Comparison of ENCODE assay signal across 8 cellular contexts in genomic region chr2:61905372-61906186, GRCh38.
A peak's percentile ranks its signal among the peaks of the same experiment; 100 is the strongest.
DNase-seq lines count a peak whose midpoint lies in the region; ATAC-seq lines count a peak whose summit lies in the region.

COMMD1 (plus strand) TSS chr2:61905674; CDS start chr2:61905679, 5 bp downstream.

- DNase-seq in ACHN (peak; percentile 81), NCI-H226 (peak; percentile 75), cerebellar nuclear complex (lab: John Stamatoyannopoulos, UW) (peak; percentile 14 to 42), kidney glomerular epithelial cell (lab: John Stamatoyannopoulos, UW) (peak; percentile 58)
- DNase-seq in activated CD4-positive, alpha-beta T cell treated with anti-CD3 and anti-CD28 coated beads for 1 hour, result peak; percentile 70
- peak; percentile 53 to 60 for DNase-seq in stimulated activated CD4-positive, alpha-beta T cell treated with anti-CD3 and anti-CD28 coated beads, Interleukin-1b, Interleukin-23, amount 100 ng/mL, for 1 hour (ENCODE audit: low read depth in 2 of 2)

- in situ Hi-C loops in ACHN (cut with HindIII; ENCODE audit: low pct_ligation_motif_present, low pct_unique_long_range_greater_than_20kb, low sequenced_read_pairs), result no loop called here

- ATAC-seq in GM18867 (IDR thresholded peaks at IDR 0.05; ENCODE audit: unreplicated experiment), result peak; percentile 99
- ATAC-seq in HG03095 (IDR thresholded peaks at IDR 0.05; ENCODE audit: unreplicated experiment), result peak; percentile 99

Comparison
In these comparisons a context has a peak if more than half of its experiments do, and no peak if none do; other contexts are left out.
1. Peak in every context shown above with its lines: DNase-seq and ATAC-seq.
2. DNase-seq: peak in every context shown above with its lines; median percentile 81 in ACHN; 75 in NCI-H226; 70 in activated CD4-positive, alpha-beta T cell treated with anti-CD3 and anti-CD28 coated beads for 1 hour; 58 in kidney glomerular epithelial cell; 56 in stimulated activated CD4-positive, alpha-beta T cell treated with anti-CD3 and anti-CD28 coated beads, Interleukin-1b, Interleukin-23, amount 100 ng/mL, for 1 hour; 28 in cerebellar nuclear complex.